Comparison of ENCODE assay signal across 4 cellular contexts in genomic region chr11:119017377-119017776, GRCh38. TPM values are rescaled to one million over a fixed set of nuclear protein-coding genes. Genes with fewer than 3 reads are reported as not detected.
DNase-seq lines count a peak whose midpoint lies in the region; ATAC-seq and TF ChIP-seq lines count a peak whose summit lies in the region.
"Not testable (repeated sequence)": the region's sequence is repeated elsewhere in the genome, so short reads cannot be mapped to it uniquely, and the experiment has no call there.

No MANE protein-coding gene starts in this region.

- CTCF ChIA-PET in T-cell (lab: Charles Lee), result interaction anchor here (0.6 to 0.9 kb wide), 3 partner anchors 11 to 715 kb away, joined by 3 to 5 read pairs (median 3); partner anchors contain the start of gene HMBS (in 1 of the 2)

- H3K36me3 Mint-ChIP-seq in T-cell (peaks cover 34% of the 10 kb centered on the region), endodermal cell (ENCODE audit: low read depth) (peaks cover 71% of the 10 kb centered on the region)
- H3K36me3 Mint-ChIP-seq in natural killer cell, result not testable (repeated sequence)

- H3K9me3 Mint-ChIP-seq in T-cell, endodermal cell, natural killer cell: not testable (repeated sequence)

- H3K36me3 ChIP-seq in endodermal cell (ENCODE audit: control insufficient read depth, insufficient read depth, low read length), result peaks cover 62% of the 10 kb centered on the region

- POLR2A ChIA-PET in T-cell (lab: Charles Lee), result interaction anchor here (0.6 to 3.5 kb wide), 3 partner anchors 14 to 50 kb away, joined by 3 to 14 read pairs (median 5); partner anchors contain the start of gene VPS11 (in 1 of the 2)

- ATAC-seq in T-cell (replicated peaks in 1 of 4); natural killer cell: not testable (repeated sequence)

- H3K9ac ChIP-seq in endodermal cell (ENCODE audit: extremely low read depth, low read length, poor library complexity, severe bottlenecking), result peak overlapping the region; percentile 94

- peak overlapping the region; percentile 98 for H3K4me3 ChIP-seq in AG09309 (ENCODE audit: control insufficient read depth, low read depth, low read length)
- H3K4me3 ChIP-seq in endodermal cell (ENCODE audit: low read length), result peak overlapping the region; percentile 99

- H3K4me1 ChIP-seq in endodermal cell (ENCODE audit: control insufficient read depth, insufficient read depth, low read length), result not testable (repeated sequence)

- not testable (repeated sequence) for H3K9me3 ChIP-seq in endodermal cell (ENCODE audit: control insufficient read depth, low read length)

- DNase-seq in AG09309 (ENCODE audit: low read depth); T-cell; endodermal cell; natural killer cell: not testable (repeated sequence)

- H3K4me1 Mint-ChIP-seq in T-cell (peaks cover 51 to 65% (median 61%) of the 10 kb centered on the region in 3 donors), natural killer cell (peaks cover 18 to 27% of the 10 kb centered on the region in 2 donors)
- H3K4me1 Mint-ChIP-seq in endodermal cell, result not testable (repeated sequence)

- peak overlapping the region; percentile 100 for H3K27ac Mint-ChIP-seq in T-cell
- H3K27ac Mint-ChIP-seq in endodermal cell, result peak overlapping the region; percentile 97
- H3K27ac Mint-ChIP-seq in natural killer cell, result peak overlapping the region; percentile 99

- 4 to 11% methylated on average over 5 to 10 of the region's 10 CpGs for WGBS in endodermal cell (ENCODE audit: insufficient coverage in 1 of 2, insufficient read length in 1 of 2), 2 experiments

- not testable (repeated sequence) for H3K27me3 Mint-ChIP-seq in T-cell; endodermal cell (ENCODE audit: insufficient read depth); natural killer cell (ENCODE audit: low read depth in 2 of 2)

- intact Hi-C loops in natural killer cell (cut with micrococcal nuclease), result loop anchor here (5.0 kb wide), 3 partner anchors 40 to 190 kb away; partner anchors contain the start of genes CBL, DPAGT1 and HYOU1

- not testable (repeated sequence) for TF ChIP-seq CTCF in AG09309 (IDR thresholded peaks at IDR 0.05; ENCODE audit: control insufficient read depth, insufficient read depth, low read depth, low read length, missing control alignments); endodermal cell (conservative IDR thresholded peaks at IDR 0.05); natural killer cell (IDR thresholded peaks at IDR 0.05)

- H3K4me3 Mint-ChIP-seq in T-cell (peak overlapping the region; percentile 96 to 99 (median 99)), endodermal cell (peak overlapping the region; percentile 100), natural killer cell (peak overlapping the region; percentile 99)

- peak overlapping the region; percentile 60 for H3K27ac ChIP-seq in endodermal cell (ENCODE audit: low read depth, low read length)

- not testable (repeated sequence) for H3K27me3 ChIP-seq in endodermal cell (ENCODE audit: control insufficient read depth, insufficient read depth, low read length, poor library complexity, severe bottlenecking)

RNA-seq across cellular contexts. Expression of gene RPS25, which starts 0.8 kb away (rescaled TPM):
- total RNA-seq in T-cell, result 1,000 to 10,000 TPM; 1,733 to 2,728 (median 2,161) TPM
- total RNA-seq in endodermal cell, result 1,000 to 10,000 TPM; 1,289 to 1,299 TPM
- 1,099 TPM for polyA plus RNA-seq in endodermal cell (2013, experiment 1 of 2)
- 1,071 TPM for polyA plus RNA-seq in endodermal cell (2013, experiment 2 of 2)
- 1,000 to 10,000 TPM in 1 of 3 donors, 100 to 1,000 TPM in 2; 870 to 1,051 (median 887) TPM for total RNA-seq in natural killer cell

RNA-seq across cellular contexts. Expression of gene TRAPPC4, which starts 1.2 kb away (rescaled TPM):
- 10 to 100 TPM; 65.0 to 78.5 (median 74.3) TPM for total RNA-seq in T-cell
- 10 to 100 TPM; 60.0 to 66.8 TPM for total RNA-seq in endodermal cell
- polyA plus RNA-seq in endodermal cell (2013, experiment 1 of 2), result 78.9 TPM
- polyA plus RNA-seq in endodermal cell (2013, experiment 2 of 2), result 77.1 TPM
- total RNA-seq in natural killer cell, result 10 to 100 TPM; 71.4 to 84.5 (median 77.5) TPM

RNA-seq across cellular contexts. Expression of gene SLC37A4, which starts 13.3 kb away (rescaled TPM):
- total RNA-seq in T-cell (10 to 100 TPM in 4 of 5 donors, 1 to 10 TPM in 1; 8.9 to 18.0 (median 15.4) TPM), endodermal cell (10 to 100 TPM; 63.6 to 75.3 TPM), natural killer cell (1 to 10 TPM; 4.6 to 7.7 (median 6.5) TPM)
- polyA plus RNA-seq in endodermal cell (2013, experiment 1 of 2), result 53.1 TPM
- polyA plus RNA-seq in endodermal cell (2013, experiment 2 of 2), result 48.1 TPM

RNA-seq across cellular contexts. Expression of gene CENATAC, which starts 19.4 kb away (rescaled TPM):
- total RNA-seq in T-cell (100 to 1,000 TPM; 104 to 121 (median 118) TPM), endodermal cell (10 to 100 TPM; 38.7 to 43.3 TPM), natural killer cell (100 to 1,000 TPM; 121 to 143 (median 122) TPM)
- polyA plus RNA-seq in endodermal cell (2013, experiment 1 of 2), result 17.1 TPM
- 18.8 TPM for polyA plus RNA-seq in endodermal cell (2013, experiment 2 of 2)

RNA-seq across cellular contexts. Expression of gene HYOU1, which starts 39.6 kb away (rescaled TPM):
- total RNA-seq in T-cell, result 100 to 1,000 TPM in 4 of 5 donors, 10 to 100 TPM in 1; 91.2 to 113 (median 112) TPM
- 100 to 1,000 TPM; 277 to 315 TPM for total RNA-seq in endodermal cell
- 144 TPM for polyA plus RNA-seq in endodermal cell (2013, experiment 1 of 2)
- polyA plus RNA-seq in endodermal cell (2013, experiment 2 of 2), result 161 TPM
- 100 to 1,000 TPM; 114 to 146 (median 123) TPM for total RNA-seq in natural killer cell
